ENCODE assay signal across 17 cellular contexts in genomic region chr7:19991936-19992335, GRCh38.
A peak's percentile ranks its signal among the peaks of the same experiment; 100 is the strongest.
DNase-seq lines count a peak whose midpoint lies in the region; ATAC-seq, FAIRE-seq and TF ChIP-seq lines count a peak whose summit lies in the region.
"Had no signal": no experiment of that assay in that cellular context is flagged by ENCODE, and none has a peak within 500 bp of the region (broad histone marks: within the 10 kb centered on the region; RNA-seq: fewer than 3 reads in every experiment).

No MANE protein-coding gene starts in this region.

- no peak overlapping the region for H3K4me3 Mint-ChIP-seq in WTC11
- H3K4me3 Mint-ChIP-seq in Caco-2 (ENCODE audit: unreplicated experiment), result no peak overlapping the region
- H3K4me3 Mint-ChIP-seq in activated CD4-positive, alpha-beta T cell treated with anti-CD3 and anti-CD28 coated beads, Interleukin-2, amount 10 ng/mL, durations not matched to agents 7 days and 5 days, result no peak overlapping the region
- H3K4me3 Mint-ChIP-seq: CD4-positive, alpha-beta memory T cell had no signal

- H3K27ac Mint-ChIP-seq in WTC11 (peak overlapping the region; percentile 30; the same call in 1 of the 2 replicates), Caco-2 (ENCODE audit: unreplicated experiment) (no peak overlapping the region)
- no peak overlapping the region for H3K27ac Mint-ChIP-seq in activated CD4-positive, alpha-beta T cell treated with anti-CD3 and anti-CD28 coated beads, Interleukin-2, amount 10 ng/mL, durations not matched to agents 7 days and 5 days
- H3K27ac Mint-ChIP-seq: CD4-positive, alpha-beta memory T cell had no signal

- BruUV-seq in Caco-2 (replicated peaks; lab: Mats Ljungman, UMichigan), result no TSS peak

- CTCF ChIA-PET in WTC11 (lab: Charles Lee), result interaction anchor here (1.3 kb wide), 1 partner anchor 180 kb away, joined by 3 read pairs; no protein-coding TSS in a partner anchor
- CTCF ChIA-PET in Caco-2 (lab: Charles Lee), result no interaction called here
- CTCF ChIA-PET in activated CD4-positive, alpha-beta T cell treated with anti-CD3 and anti-CD28 coated beads, Interleukin-2, amount 10 ng/mL, durations not matched to agents 7 days and 5 days (lab: Charles Lee), result no interaction called here

- H3K4me3 ChIP-seq in Caco-2 (ENCODE audit: low read depth, low read length) (no peak overlapping the region), prostate gland (no peak overlapping the region)
- H3K4me3 ChIP-seq: HAP-1 had no signal

- POLR2A ChIA-PET in WTC11 (lab: Charles Lee), result no interaction called here
- POLR2A ChIA-PET in Caco-2 (lab: Charles Lee), result interaction anchor here (0.7 kb wide), 1 partner anchor 179 kb away, joined by 3 read pairs; no protein-coding TSS in a partner anchor
- POLR2A ChIA-PET in activated CD4-positive, alpha-beta T cell treated with anti-CD3 and anti-CD28 coated beads, Interleukin-2, amount 10 ng/mL, durations not matched to agents 7 days and 5 days (lab: Charles Lee), result no interaction called here

- peak; percentile 53 for FAIRE-seq in islet of Langerhans (lab: Jason Lieb, UNC)
- FAIRE-seq: A204.1, HepG2, HTR-8/SVneo had no signal

- H3K27me3 Mint-ChIP-seq in WTC11 (ENCODE audit: low read depth) (no peaks in the 10 kb centered on the region), Caco-2 (ENCODE audit: insufficient read depth, unreplicated experiment) (no peaks in the 10 kb centered on the region)
- H3K27me3 Mint-ChIP-seq in activated CD4-positive, alpha-beta T cell treated with anti-CD3 and anti-CD28 coated beads, Interleukin-2, amount 10 ng/mL, durations not matched to agents 7 days and 5 days, result no peaks in the 10 kb centered on the region
- H3K27me3 Mint-ChIP-seq: CD4-positive, alpha-beta memory T cell had no signal

- intact Hi-C loops in Caco-2 (cut with micrococcal nuclease; ENCODE audit: unreplicated experiment) (no loop called here), prostate gland (cut with DNase I) (no loop called here)

- H3K9me3 Mint-ChIP-seq in WTC11, result peaks cover 11% of the 10 kb centered on the region
- H3K9me3 Mint-ChIP-seq in Caco-2 (ENCODE audit: unreplicated experiment), result peaks cover 34% of the 10 kb centered on the region
- H3K9me3 Mint-ChIP-seq in activated CD4-positive, alpha-beta T cell treated with anti-CD3 and anti-CD28 coated beads, Interleukin-2, amount 10 ng/mL, durations not matched to agents 7 days and 5 days, result no peaks in the 10 kb centered on the region

- H3K4me1 ChIP-seq in Caco-2, result no peaks in the 10 kb centered on the region
- no peaks in the 10 kb centered on the region for H3K4me1 ChIP-seq in prostate gland (replicated peaks)
- H3K4me1 ChIP-seq: BE2C, HAP-1 had no signal

- ATAC-seq in GM18868 (IDR thresholded peaks at IDR 0.05; ENCODE audit: unreplicated experiment), result peak; percentile 69
- ATAC-seq in WTC11, result no peak
- ATAC-seq: HepG2 had no signal

- 91% methylated on average over 2 of the region's 2 CpGs for WGBS in prostate gland

- no peak for TF ChIP-seq POLR2A in prostate gland (IDR thresholded peaks at IDR 0.05)

- no peak for TF ChIP-seq CTCF in WTC11 (IDR thresholded peaks at IDR 0.05)
- no peak for TF ChIP-seq CTCF in Caco-2 (IDR thresholded peaks at IDR 0.05; ENCODE audit: insufficient read depth in 1 of 2, low read depth in 1 of 2, low read length in 1 of 2, severe bottlenecking in 1 of 2, unreplicated experiment in 1 of 2)
- no peak for TF ChIP-seq CTCF in prostate gland (IDR thresholded peaks at IDR 0.05)

- DNase-seq in M059J (ENCODE audit: low read depth), result peak; percentile 35
- no peak for DNase-seq in WTC11 (ENCODE audit: low spot score)
- no peak for DNase-seq in anterior cingulate cortex (lab: John Stamatoyannopoulos, UW)
- DNase-seq in Caco-2, result no peak
- DNase-seq in activated CD4-positive, alpha-beta T cell treated with anti-CD3 and anti-CD28 coated beads, Interleukin-2, amount 10 ng/mL, durations not matched to agents 7 days and 5 days, result no peak
- no peak for DNase-seq in prostate gland (ENCODE audit: low spot score)
- DNase-seq: BE2C; CD4-positive, alpha-beta memory T cell; DND-41; GOT3 had no signal

- H3K4me1 Mint-ChIP-seq in WTC11, result peaks cover 44% of the 10 kb centered on the region
- H3K4me1 Mint-ChIP-seq in Caco-2 (ENCODE audit: low read depth, unreplicated experiment), result no peaks in the 10 kb centered on the region
- no peaks in the 10 kb centered on the region for H3K4me1 Mint-ChIP-seq in activated CD4-positive, alpha-beta T cell treated with anti-CD3 and anti-CD28 coated beads, Interleukin-2, amount 10 ng/mL, durations not matched to agents 7 days and 5 days
- H3K4me1 Mint-ChIP-seq: CD4-positive, alpha-beta memory T cell had no signal

- H3K36me3 ChIP-seq in Caco-2 (ENCODE audit: control insufficient read depth, insufficient read depth, low read length), result no peaks in the 10 kb centered on the region
- no peaks in the 10 kb centered on the region for H3K36me3 ChIP-seq in prostate gland
- H3K36me3 ChIP-seq: BE2C, HAP-1 had no signal

- H3K27me3 ChIP-seq in Caco-2 (replicated peaks; ENCODE audit: control insufficient read depth, insufficient read depth, low read length) (no peaks in the 10 kb centered on the region), prostate gland (replicated peaks; ENCODE audit: insufficient read depth) (no peaks in the 10 kb centered on the region)

- H3K9me3 ChIP-seq in Caco-2 (peaks cover 4% of the 10 kb centered on the region), prostate gland (no peaks in the 10 kb centered on the region)
- H3K9me3 ChIP-seq: BE2C, HAP-1 had no signal

- H3K36me3 Mint-ChIP-seq in WTC11 (peaks cover 34% of the 10 kb centered on the region), Caco-2 (ENCODE audit: insufficient read depth, unreplicated experiment) (no peaks in the 10 kb centered on the region)
- no peaks in the 10 kb centered on the region for H3K36me3 Mint-ChIP-seq in activated CD4-positive, alpha-beta T cell treated with anti-CD3 and anti-CD28 coated beads, Interleukin-2, amount 10 ng/mL, durations not matched to agents 7 days and 5 days (ENCODE audit: low read depth)
- H3K36me3 Mint-ChIP-seq: CD4-positive, alpha-beta memory T cell had no signal

- no peak overlapping the region for H3K27ac ChIP-seq in prostate gland
- H3K27ac ChIP-seq: C4-2B had no signal

TF ChIP-seq in WTC11, 78 proteins besides CTCF, POLR2A, EP300 and RAD21:
- TF ChIP-seq GTF2I (CRISPR knock-in tag; conservative IDR thresholded peaks at IDR 0.05) (no peak), IRF1 (CRISPR knock-in tag; IDR thresholded peaks at IDR 0.05) (no peak), ZNF512 (CRISPR knock-in tag; IDR thresholded peaks at IDR 0.05; ENCODE audit: borderline replicate concordance) (no peak), ESRRA (CRISPR knock-in tag; IDR thresholded peaks at IDR 0.05; ENCODE audit: borderline replicate concordance) (no peak), ZBTB21 (CRISPR knock-in tag; IDR thresholded peaks at IDR 0.05; ENCODE audit: borderline replicate concordance) (no peak), CREB1 (CRISPR knock-in tag; IDR thresholded peaks at IDR 0.05) (no peak), OVOL2 (CRISPR knock-in tag; IDR thresholded peaks at IDR 0.05; ENCODE audit: borderline replicate concordance) (no peak), NR1H2 (CRISPR knock-in tag; IDR thresholded peaks at IDR 0.05) (no peak)
